In genomic region chr11:105108247-105108646, GRCh38 we compare ENCODE assay signal across 27 cellular contexts. TPM values are rescaled to one million over a fixed set of nuclear protein-coding genes. Genes with fewer than 3 reads are reported as not detected.
DNase-seq lines count a peak whose midpoint lies in the region; ATAC-seq and TF ChIP-seq lines count a peak whose summit lies in the region.
"Had no signal": no experiment of that assay in that cellular context is flagged by ENCODE, and none has a peak within 500 bp of the region (broad histone marks: within the 10 kb centered on the region; RNA-seq: fewer than 3 reads in every experiment).

No MANE protein-coding gene starts in this region.

- H3K27ac ChIP-seq in lung (ENCODE audit: low read depth in 1 of 2, low read length in 1 of 2) (no peak overlapping the region), stomach (no peak overlapping the region)
- H3K27ac ChIP-seq: RWPE1 had no signal

- TF ChIP-seq EP300 in stomach (IDR thresholded peaks at IDR 0.05), result no peak

- H3K36me3 ChIP-seq in lung (ENCODE audit: control insufficient read depth in 2 of 2, insufficient read depth in 2 of 2, low read length in 2 of 2) (no peaks in the 10 kb centered on the region), stomach (no peaks in the 10 kb centered on the region)
- H3K36me3 ChIP-seq: MG63 had no signal

- TF ChIP-seq POLR2A in stomach (IDR thresholded peaks at IDR 0.05), result no peak

- H3K4me1 Mint-ChIP-seq in activated CD8-positive, alpha-beta memory T cell treated with anti-CD3 and anti-CD28 coated beads, Interleukin-2, amount 10 ng/mL, durations not matched to agents 7 days and 5 days, result peaks cover 21% of the 10 kb centered on the region

- H3K9me3 ChIP-seq in lung (ENCODE audit: control insufficient read depth in 2 of 2, insufficient read depth in 1 of 2, low read length in 1 of 2), result no peaks in the 10 kb centered on the region
- no peaks in the 10 kb centered on the region for H3K9me3 ChIP-seq in stomach
- H3K9me3 ChIP-seq: MG63 had no signal

- TF ChIP-seq CTCF in lung (IDR thresholded peaks at IDR 0.05; ENCODE audit: control extremely low read depth, extremely low read depth) (no peak), stomach (IDR thresholded peaks at IDR 0.05) (no peak)

- H3K36me3 Mint-ChIP-seq in activated CD8-positive, alpha-beta memory T cell treated with anti-CD3 and anti-CD28 coated beads, Interleukin-2, amount 10 ng/mL, durations not matched to agents 7 days and 5 days, result peaks cover 1% of the 10 kb centered on the region
- H3K36me3 Mint-ChIP-seq: CD4-positive, alpha-beta memory T cell had no signal

- intact Hi-C loops in stomach (cut with DNase I; ENCODE audit: low total_unique reads), result no loop called here
- intact Hi-C loops in Right ventricle myocardium superior (cut with DNase I), result no loop called here

- H3K4me3 Mint-ChIP-seq in activated CD8-positive, alpha-beta memory T cell treated with anti-CD3 and anti-CD28 coated beads, Interleukin-2, amount 10 ng/mL, durations not matched to agents 7 days and 5 days, result no peak overlapping the region
- H3K4me3 Mint-ChIP-seq: CD4-positive, alpha-beta memory T cell had no signal

- ATAC-seq in lung (ENCODE audit: insufficient read depth, low FRiP score) (peak; percentile 32), Right ventricle myocardium superior (ENCODE audit: poor library complexity) (no peak)
- no peak for ATAC-seq in activated CD8-positive, alpha-beta memory T cell treated with anti-CD3 and anti-CD28 coated beads, Interleukin-2, amount 10 ng/mL, durations not matched to agents 7 days and 5 days
- ATAC-seq: HepG2, K562, Panc1 had no signal

- DNase-seq in M059J (ENCODE audit: low read depth), result peak; percentile 28
- DNase-seq in NCI-H2029 treated with DMSO at 0.1 percent for 48 hours (lab: John Stamatoyannopoulos, UW), result peak; percentile 77
- DNase-seq in astrocyte of the hippocampus (ENCODE audit: low read depth, low spot score), result peak; percentile 42
- DNase-seq in lung (ENCODE audit: low spot score), result peak; percentile 64
- DNase-seq in stomach, result no peak
- DNase-seq in activated CD8-positive, alpha-beta memory T cell treated with anti-CD3 and anti-CD28 coated beads, Interleukin-2, amount 10 ng/mL, durations not matched to agents 7 days and 5 days, result no peak
- DNase-seq in Right ventricle myocardium superior, result no peak
- DNase-seq in NCI-H69 (lab: John Stamatoyannopoulos, UW), result no peak
- DNase-seq: C1 segment of cervical spinal cord; CD4-positive, alpha-beta memory T cell; COR-L47; DMS79 treated with DMSO at 0.1 percent for 48 hours; Kasumi-1; MG63; NCI-H1105 treated with DMSO at 0.1 percent for 48 hours; NCI-H146; NCI-H2081 treated with DMSO at 0.1 percent for 48 hours; NCI-H446; NCI-H526 treated with DMSO at 0.1 percent for 48 hours; SHP77 treated with DMSO at 0.1 percent for 48 hours had no signal

- H3K9me3 Mint-ChIP-seq in activated CD8-positive, alpha-beta memory T cell treated with anti-CD3 and anti-CD28 coated beads, Interleukin-2, amount 10 ng/mL, durations not matched to agents 7 days and 5 days (ENCODE audit: low read depth), result no peaks in the 10 kb centered on the region

- WGBS in lung, 2 donors, result 74% methylated on average over 1 of the region's 1 CpG
- WGBS in stomach, 5 donors, result 76 to 84% (median 78%) methylated on average over 1 of the region's 1 CpG

- H3K27me3 Mint-ChIP-seq in activated CD8-positive, alpha-beta memory T cell treated with anti-CD3 and anti-CD28 coated beads, Interleukin-2, amount 10 ng/mL, durations not matched to agents 7 days and 5 days, result peaks cover 5% of the 10 kb centered on the region

- H3K4me3 ChIP-seq in lung (no peak overlapping the region), stomach (no peak overlapping the region)
- H3K4me3 ChIP-seq: K562, MG63 had no signal

- H3K4me1 ChIP-seq in lung (ENCODE audit: control insufficient read depth in 2 of 2, insufficient read depth in 2 of 2, low read length in 2 of 2), result no peaks in the 10 kb centered on the region
- no peaks in the 10 kb centered on the region for H3K4me1 ChIP-seq in stomach

- no peaks in the 10 kb centered on the region for H3K27me3 ChIP-seq in lung (ENCODE audit: control insufficient read depth, insufficient read depth)
- no peaks in the 10 kb centered on the region for H3K27me3 ChIP-seq in stomach
- H3K27me3 ChIP-seq: MG63 had no signal

- no peak overlapping the region for H3K27ac Mint-ChIP-seq in activated CD8-positive, alpha-beta memory T cell treated with anti-CD3 and anti-CD28 coated beads, Interleukin-2, amount 10 ng/mL, durations not matched to agents 7 days and 5 days
- H3K27ac Mint-ChIP-seq: CD4-positive, alpha-beta memory T cell had no signal

- CTCF ChIA-PET in activated CD8-positive, alpha-beta memory T cell treated with anti-CD3 and anti-CD28 coated beads, Interleukin-2, amount 10 ng/mL, durations not matched to agents 7 days and 5 days (lab: Charles Lee), result no interaction called here

RNA-seq across cellular contexts. Expression of gene CARD18, which starts 31.3 kb away (rescaled TPM):
- total RNA-seq in M059J (2014; rRNA removed; shearing (Covaris generic)), result not detected in 2 replicates
- total RNA-seq in lung (not detected), stomach (not detected), Right ventricle myocardium superior (0.81 TPM)
- polyA plus RNA-seq in lung (not detected), stomach (under 1 TPM in 1 of 3 donors, not detected in 2; 0.23 TPM)
- not detected for total RNA-seq in activated CD8-positive, alpha-beta memory T cell treated with anti-CD3 and anti-CD28 coated beads, Interleukin-2, amount 10 ng/mL, durations not matched to agents 7 days and 5 days
- total RNA-seq: A673; CD4-positive, alpha-beta memory T cell; H4; HepG2; HT-29 had no signal
- polyA plus RNA-seq: CD4-positive, alpha-beta memory T cell; HepG2 had no signal

Comparison
In these comparisons a context has a peak if more than half of its experiments do, and no peak if none do; other contexts are left out.
1. DNase-seq: peak in M059J (single experiment), NCI-H2029 treated with DMSO at 0.1 percent for 48 hours (single experiment), astrocyte of the hippocampus (single experiment) and lung (single experiment); none in stomach (single experiment), activated CD8-positive, alpha-beta memory T cell treated with anti-CD3 and anti-CD28 coated beads, Interleukin-2, amount 10 ng/mL, durations not matched to agents 7 days and 5 days (single experiment), Right ventricle myocardium superior (single experiment) and NCI-H69 (single experiment).